Comparison of ENCODE assay signal across 1 cellular context in the genomic region with DNA sequence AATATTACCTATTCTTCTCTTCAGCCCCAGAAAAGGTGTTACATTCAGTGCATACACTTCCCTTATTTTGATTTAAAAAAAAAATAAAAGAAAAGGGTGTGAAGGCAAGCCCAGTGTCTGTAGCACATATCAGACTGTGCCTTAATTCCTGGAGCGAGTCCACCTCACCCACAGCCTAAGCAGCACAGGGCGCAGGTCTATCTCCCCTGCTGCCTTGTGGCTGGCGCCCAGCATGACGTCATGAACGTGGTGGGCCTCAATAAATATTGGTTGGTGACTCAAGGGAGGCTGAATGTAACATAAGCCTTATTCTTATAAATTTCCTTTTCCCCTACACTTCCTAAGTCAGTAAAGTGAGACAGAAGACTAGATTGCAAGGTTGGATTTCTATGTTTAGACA.
TF ChIP-seq lines count a peak whose summit lies in the region.

No MANE protein-coding gene starts in this region.

TF ChIP-seq in IMR-90, 13 proteins besides CTCF, POLR2A, EP300 and RAD21 (continued from another document):
- TF ChIP-seq MXI1 (IDR thresholded peaks at IDR 0.05; ENCODE audit: borderline replicate concordance, low read depth, low read length) (no peak), FOS (IDR thresholded peaks at IDR 0.05; ENCODE audit: low read depth, low read length) (no peak), MAFK (IDR thresholded peaks at IDR 0.05; ENCODE audit: low read depth, low read length) (no peak), RFX5 (IDR thresholded peaks at IDR 0.05; ENCODE audit: low read depth, low read length) (no peak), SMC3 (IDR thresholded peaks at IDR 0.05; ENCODE audit: low read depth, low read length) (no peak)
- TF ChIP-seq, protein P1, sequence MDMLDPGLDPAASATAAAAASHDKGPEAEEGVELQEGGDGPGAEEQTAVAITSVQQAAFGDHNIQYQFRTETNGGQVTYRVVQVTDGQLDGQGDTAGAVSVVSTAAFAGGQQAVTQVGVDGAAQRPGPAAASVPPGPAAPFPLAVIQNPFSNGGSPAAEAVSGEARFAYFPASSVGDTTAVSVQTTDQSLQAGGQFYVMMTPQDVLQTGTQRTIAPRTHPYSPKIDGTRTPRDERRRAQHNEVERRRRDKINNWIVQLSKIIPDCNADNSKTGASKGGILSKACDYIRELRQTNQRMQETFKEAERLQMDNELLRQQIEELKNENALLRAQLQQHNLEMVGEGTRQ (IDR thresholded peaks at IDR 0.05; ENCODE audit: low read depth, low read length): no peak
